1 cellular context compared by ENCODE assay signal in genomic region chr1:32774464-32774808, GRCh38.
TF ChIP-seq lines count a peak whose summit lies in the region.

No MANE protein-coding gene starts in this region.

TF ChIP-seq in K562, 482 proteins besides CTCF, POLR2A, EP300 and RAD21 (continued from another document):
- no peak for TF ChIP-seq ZNF124 (CRISPR knock-in tag; IDR thresholded peaks at IDR 0.05)
- TF ChIP-seq ZNF830 (CRISPR knock-in tag; IDR thresholded peaks at IDR 0.05) = peak; percentile 13; the same call in 1 of the 2 replicates
- TF ChIP-seq ZNF282 (CRISPR knock-in tag; IDR thresholded peaks at IDR 0.05) = no peak
- no peak for TF ChIP-seq FOXK1 (CRISPR knock-in tag; IDR thresholded peaks at IDR 0.05; ENCODE audit: borderline replicate concordance)
- TF ChIP-seq STAT5A (IDR thresholded peaks at IDR 0.05; ENCODE audit: borderline replicate concordance, low read length) = no peak
- no peak for TF ChIP-seq HDGF (IDR thresholded peaks at IDR 0.05)
- TF ChIP-seq SUPT5H (IDR thresholded peaks at IDR 0.05) = peak; percentile 6
- no peak for TF ChIP-seq PRDM10 (IDR thresholded peaks at IDR 0.05; ENCODE audit: partially characterized antibody)
- TF ChIP-seq ARID2 (IDR thresholded peaks at IDR 0.05) = no peak
- TF ChIP-seq, protein P1, sequence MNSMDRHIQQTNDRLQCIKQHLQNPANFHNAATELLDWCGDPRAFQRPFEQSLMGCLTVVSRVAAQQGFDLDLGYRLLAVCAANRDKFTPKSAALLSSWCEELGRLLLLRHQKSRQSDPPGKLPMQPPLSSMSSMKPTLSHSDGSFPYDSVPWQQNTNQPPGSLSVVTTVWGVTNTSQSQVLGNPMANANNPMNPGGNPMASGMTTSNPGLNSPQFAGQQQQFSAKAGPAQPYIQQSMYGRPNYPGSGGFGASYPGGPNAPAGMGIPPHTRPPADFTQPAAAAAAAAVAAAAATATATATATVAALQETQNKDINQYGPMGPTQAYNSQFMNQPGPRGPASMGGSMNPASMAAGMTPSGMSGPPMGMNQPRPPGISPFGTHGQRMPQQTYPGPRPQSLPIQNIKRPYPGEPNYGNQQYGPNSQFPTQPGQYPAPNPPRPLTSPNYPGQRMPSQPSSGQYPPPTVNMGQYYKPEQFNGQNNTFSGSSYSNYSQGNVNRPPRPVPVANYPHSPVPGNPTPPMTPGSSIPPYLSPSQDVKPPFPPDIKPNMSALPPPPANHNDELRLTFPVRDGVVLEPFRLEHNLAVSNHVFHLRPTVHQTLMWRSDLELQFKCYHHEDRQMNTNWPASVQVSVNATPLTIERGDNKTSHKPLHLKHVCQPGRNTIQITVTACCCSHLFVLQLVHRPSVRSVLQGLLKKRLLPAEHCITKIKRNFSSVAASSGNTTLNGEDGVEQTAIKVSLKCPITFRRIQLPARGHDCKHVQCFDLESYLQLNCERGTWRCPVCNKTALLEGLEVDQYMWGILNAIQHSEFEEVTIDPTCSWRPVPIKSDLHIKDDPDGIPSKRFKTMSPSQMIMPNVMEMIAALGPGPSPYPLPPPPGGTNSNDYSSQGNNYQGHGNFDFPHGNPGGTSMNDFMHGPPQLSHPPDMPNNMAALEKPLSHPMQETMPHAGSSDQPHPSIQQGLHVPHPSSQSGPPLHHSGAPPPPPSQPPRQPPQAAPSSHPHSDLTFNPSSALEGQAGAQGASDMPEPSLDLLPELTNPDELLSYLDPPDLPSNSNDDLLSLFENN (IDR thresholded peaks at IDR 0.05; ENCODE audit: low read depth in 2 of 2, low read length in 2 of 2) = 0 out of 4 replicates have a peak, but pooled peaks of 1 of the 2 experiments have one; percentile 18
- TF ChIP-seq, protein P2, sequence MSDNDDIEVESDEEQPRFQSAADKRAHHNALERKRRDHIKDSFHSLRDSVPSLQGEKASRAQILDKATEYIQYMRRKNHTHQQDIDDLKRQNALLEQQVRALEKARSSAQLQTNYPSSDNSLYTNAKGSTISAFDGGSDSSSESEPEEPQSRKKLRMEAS (CRISPR knock-in tag; IDR thresholded peaks at IDR 0.05) = no peak
- TF ChIP-seq POLR2AphosphoS2 (IDR thresholded peaks at IDR 0.05; ENCODE audit: low read length) = peak; percentile 86
- TF ChIP-seq SMC3 (conservative IDR thresholded peaks at IDR 0.05; ENCODE audit: insufficient read depth, low read depth, low read length) = no peak
- no peak for TF ChIP-seq SRF (CRISPR knock-in tag; IDR thresholded peaks at IDR 0.05)
- TF ChIP-seq MAZ (CRISPR knock-in tag; conservative IDR thresholded peaks at IDR 0.05 in 1 of 2, IDR thresholded peaks at IDR 0.05 in 1 of 2) = no peak
- no peak for TF ChIP-seq ZNF644 (tag; IDR thresholded peaks at IDR 0.05; ENCODE audit: low read depth)
- TF ChIP-seq CHD7 (IDR thresholded peaks at IDR 0.05; ENCODE audit: low read depth, low read length) = no peak
- no peak for TF ChIP-seq GABPA (tag; conservative IDR thresholded peaks at IDR 0.05; ENCODE audit: low read depth)
- no peak for TF ChIP-seq ETV6 (IDR thresholded peaks at IDR 0.05; ENCODE audit: borderline replicate concordance in 1 of 2, low read depth in 2 of 2, low read length in 1 of 2)
- no peak for TF ChIP-seq ETV6 (CRISPR knock-in tag; IDR thresholded peaks at IDR 0.05; ENCODE audit: borderline replicate concordance)
